ENCODE assay signal across 9 cellular contexts in genomic region chr15:26531489-26531888, GRCh38.
"Had no signal": no experiment of that assay in that cellular context is flagged by ENCODE, and none has a peak within 500 bp of the region (broad histone marks: within the 10 kb centered on the region; RNA-seq: fewer than 3 reads in every experiment).

No MANE protein-coding gene starts in this region.

- DNase-seq: GOT3, H7, HFFc6, IMR-90, KG1 had no signal

- H3K9me3 ChIP-seq: HAP-1 had no signal

- H3K4me3 ChIP-seq: HAP-1, K562 had no signal

- H3K36me3 ChIP-seq: HAP-1 had no signal

- FAIRE-seq: HTR-8/SVneo, K562 had no signal

- ATAC-seq: HCT116, K562 had no signal
